In genomic region chr5:129019401-129019908, GRCh38 we compare ENCODE assay signal across 28 cellular contexts. TPM values are rescaled to one million over a fixed set of nuclear protein-coding genes. Genes with fewer than 3 reads are reported as not detected.
"Had no signal": no experiment of that assay in that cellular context is flagged by ENCODE, and none has a peak within 500 bp of the region (broad histone marks: within the 10 kb centered on the region; RNA-seq: fewer than 3 reads in every experiment).

No MANE protein-coding gene starts in this region.

- H3K27ac ChIP-seq: KMS-11 had no signal

- H3K9ac ChIP-seq: KMS-11 had no signal

- FAIRE-seq: astrocyte, RCC 7860, TTC549 had no signal

- ATAC-seq: activated naive CD4-positive, alpha-beta T cell treated with anti-CD3 and anti-CD28 coated beads, Interleukin-2, amount 50 U/mL, for 72 hours; activated naive CD8-positive, alpha-beta T cell treated with anti-CD3 and anti-CD28 coated beads, Interleukin-2, amount 50 U/mL, for 24 hours; activated T-cell treated with anti-CD3 and anti-CD28 coated beads, Interleukin-2, amount 50 U/mL, for 4 hours; T-cell had no signal

- H3K4me2 ChIP-seq: KMS-11 had no signal

- DNase-seq: activated B cell treated with CpG ODN at 0.5 μM for 24 hours; activated CD4-positive, alpha-beta memory T cell treated with anti-CD3 and anti-CD28 coated beads for 36 hours; activated CD4-positive, alpha-beta T cell treated with anti-CD3 and anti-CD28 coated beads for 1 hour; activated CD4-positive, alpha-beta T cell treated with anti-CD3 and anti-CD28 coated beads, Interleukin-2, amount 10 ng/mL, durations not matched to agents 24 days and 14 days; activated CD8-positive, alpha-beta memory T cell treated with anti-CD3 and anti-CD28 coated beads for 24 hours; activated effector memory CD4-positive, alpha-beta T cell treated with anti-CD3 and anti-CD28 coated beads, Interleukin-2, amount 50 U/mL, for 16 hours; activated naive CD4-positive, alpha-beta T cell treated with Interleukin-2 at 50 U/mL for 16 hours; activated naive CD8-positive, alpha-beta T cell treated with anti-CD3 and anti-CD28 coated beads, Interleukin-2, amount 50 U/mL, for 24 hours; activated T-cell treated with anti-CD3 and anti-CD28 coated beads, Interleukin-2, amount 50 U/mL, for 4 hours; amygdala; NCI-H1092; NCI-H1417; NCI-H2029; NCI-H2107; NCI-H2171 treated with DMSO at 0.1 percent for 48 hours; NCI-H226; NCI-H510A; NCI-H69; NK-92 treated with Interleukin-12 subunit alpha and Interleukin-12 subunit beta, amount 100 ng/mL, for 24 hours; SHP77 treated with DMSO at 0.1 percent for 48 hours; T-cell; T-helper 2 cell; T1000 had no signal

RNA-seq across cellular contexts. Expression of gene SLC27A6, which starts 54.2 kb away (rescaled TPM):
- total RNA-seq: activated B cell treated with CpG ODN at 0.5 μM for 24 hours; activated CD4-positive, alpha-beta memory T cell treated with anti-CD3 and anti-CD28 coated beads for 36 hours; activated CD4-positive, alpha-beta T cell treated with anti-CD3 and anti-CD28 coated beads, Interleukin-2, amount 10 ng/mL, durations not matched to agents 24 days and 14 days; activated naive CD4-positive, alpha-beta T cell treated with anti-CD3 and anti-CD28 coated beads, Interleukin-2, amount 50 U/mL, for 72 hours; activated T-cell treated with anti-CD3 and anti-CD28 coated beads, Interleukin-2, amount 50 U/mL, for 4 hours had no signal
